ENCODE assay signal across 9 cellular contexts in the genomic region with DNA sequence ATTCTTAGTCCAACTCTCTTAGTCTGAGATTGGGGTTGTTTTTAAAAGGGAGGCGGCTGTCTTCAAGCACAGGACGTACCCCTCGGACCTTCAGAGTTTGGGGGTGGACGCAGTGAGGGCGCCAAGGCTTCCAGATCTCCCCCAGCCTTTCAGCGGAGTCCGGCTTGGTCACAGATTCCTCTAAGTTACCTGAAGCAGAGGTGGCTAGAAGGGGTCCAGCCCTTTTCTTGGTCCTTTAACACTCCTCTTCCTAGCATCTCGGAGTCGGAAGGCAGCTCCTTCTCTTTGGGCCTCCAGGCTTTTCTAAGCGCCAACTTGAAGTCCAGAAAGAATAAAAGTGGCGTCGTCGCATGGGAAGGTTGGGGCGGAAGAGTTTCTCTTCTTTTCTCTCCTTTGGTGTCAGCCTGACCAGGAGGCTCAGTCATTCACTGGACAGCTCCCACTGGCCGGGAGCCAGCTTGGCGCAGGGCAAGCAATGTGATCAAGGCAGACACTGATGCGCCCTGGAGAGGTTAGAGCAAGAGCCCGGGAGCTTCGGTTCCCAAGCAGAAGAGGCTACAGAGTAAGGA.
DNase-seq lines count a peak whose midpoint lies in the region; ATAC-seq and TF ChIP-seq lines count a peak whose summit lies in the region.
"Had no signal": no experiment of that assay in that cellular context is flagged by ENCODE, and none has a peak within 500 bp of the region (broad histone marks: within the 10 kb centered on the region; RNA-seq: fewer than 3 reads in every experiment).

No MANE protein-coding gene starts in this region.

- peak overlapping the region; percentile 87 for H3K4me3 Mint-ChIP-seq in central memory CD8-positive, alpha-beta T cell

- no peaks in the 10 kb centered on the region for H3K36me3 ChIP-seq in OCI-LY1 (ENCODE audit: insufficient read depth, low read length)

- H3K27me3 ChIP-seq in OCI-LY1 (ENCODE audit: insufficient read depth, low read length), result no peaks in the 10 kb centered on the region

- no peak overlapping the region for H3K9ac ChIP-seq in OCI-LY1 (ENCODE audit: low read length)

- no peaks in the 10 kb centered on the region for H3K9me3 ChIP-seq in OCI-LY1 (ENCODE audit: low read length)

- peak overlapping the region; percentile 60 for H3K4me3 ChIP-seq in OCI-LY1 (ENCODE audit: low read depth, low read length, poor library complexity, severe bottlenecking)

- H3K4me2 ChIP-seq in OCI-LY1 (ENCODE audit: low read length), result peak overlapping the region; percentile 78

- peaks cover 37% of the 10 kb centered on the region for H3K36me3 Mint-ChIP-seq in central memory CD8-positive, alpha-beta T cell (ENCODE audit: insufficient read depth)

- no peaks in the 10 kb centered on the region for H4K20me1 ChIP-seq in OCI-LY1 (ENCODE audit: insufficient read depth, low read length)

- DNase-seq in NCI-H82 (lab: John Stamatoyannopoulos, UW) (peak; percentile 56), NCI-H82 treated with DMSO at 0.1 percent for 48 hours (lab: John Stamatoyannopoulos, UW; ENCODE audit: unreplicated experiment) (no peak), kidney tubule cell (ENCODE audit: low spot score) (peak; percentile 81), NCI-H187 treated with DMSO at 0.1 percent for 48 hours (lab: John Stamatoyannopoulos, UW) (no peak)
- no peak for DNase-seq in central memory CD8-positive, alpha-beta T cell (ENCODE audit: low spot score in 2 of 2)
- DNase-seq in stimulated activated naive CD8-positive, alpha-beta T cell treated with anti-CD3 and anti-CD28 coated beads, Interleukin-15, Interleukin-2, amounts not matched to agents 100 U/mL and 50 U/mL, for 24 hours, result no peak
- DNase-seq: DND-41 had no signal

- TF ChIP-seq CTCF in OCI-LY1 (IDR thresholded peaks at IDR 0.05; ENCODE audit: low read length), result no peak

- peaks cover 36% of the 10 kb centered on the region for H3K4me1 ChIP-seq in OCI-LY1 (ENCODE audit: insufficient read depth, low read length, severe bottlenecking)

- no peaks in the 10 kb centered on the region for H3K9me3 Mint-ChIP-seq in central memory CD8-positive, alpha-beta T cell

- no peak overlapping the region for H2AFZ ChIP-seq in OCI-LY1 (ENCODE audit: low read length)

- H3K27ac ChIP-seq in OCI-LY1 (ENCODE audit: low read depth, low read length, poor library complexity, severe bottlenecking), result no peak overlapping the region

- no peak for ATAC-seq in central memory CD8-positive, alpha-beta T cell (replicated peaks; ENCODE audit: extremely low read depth, poor library complexity, severe bottlenecking)
- ATAC-seq in stimulated activated naive CD8-positive, alpha-beta T cell treated with anti-CD3 and anti-CD28 coated beads, Interleukin-15, Interleukin-2, amounts not matched to agents 100 U/mL and 50 U/mL, for 24 hours, result peak; percentile 1
- no peak for ATAC-seq in HG03460 (IDR thresholded peaks at IDR 0.05; ENCODE audit: unreplicated experiment)

- peaks cover 48% of the 10 kb centered on the region for H3K4me1 Mint-ChIP-seq in central memory CD8-positive, alpha-beta T cell

- H3K79me2 ChIP-seq in OCI-LY1 (ENCODE audit: insufficient read depth, low read length), result no peaks in the 10 kb centered on the region

- no peaks in the 10 kb centered on the region for H3K9me2 ChIP-seq in OCI-LY1 (ENCODE audit: low read depth, low read length)

- peak overlapping the region; percentile 98 for H3K27ac Mint-ChIP-seq in central memory CD8-positive, alpha-beta T cell (ENCODE audit: low read depth)

- H3F3A ChIP-seq in OCI-LY1 (ENCODE audit: insufficient read depth, low read length), result no peaks in the 10 kb centered on the region

- H3K27me3 Mint-ChIP-seq in central memory CD8-positive, alpha-beta T cell, result no peaks in the 10 kb centered on the region

Comparison
In these comparisons a context has a peak if more than half of its experiments do, and no peak if none do; other contexts are left out.
1. DNase-seq: peak in NCI-H82 (single experiment) and kidney tubule cell (single experiment); none in NCI-H82 treated with DMSO at 0.1 percent for 48 hours (single experiment), central memory CD8-positive, alpha-beta T cell (0 of 2), stimulated activated naive CD8-positive, alpha-beta T cell treated with anti-CD3 and anti-CD28 coated beads, Interleukin-15, Interleukin-2, amounts not matched to agents 100 U/mL and 50 U/mL, for 24 hours (single experiment) and NCI-H187 treated with DMSO at 0.1 percent for 48 hours (single experiment).